In the genomic region with DNA sequence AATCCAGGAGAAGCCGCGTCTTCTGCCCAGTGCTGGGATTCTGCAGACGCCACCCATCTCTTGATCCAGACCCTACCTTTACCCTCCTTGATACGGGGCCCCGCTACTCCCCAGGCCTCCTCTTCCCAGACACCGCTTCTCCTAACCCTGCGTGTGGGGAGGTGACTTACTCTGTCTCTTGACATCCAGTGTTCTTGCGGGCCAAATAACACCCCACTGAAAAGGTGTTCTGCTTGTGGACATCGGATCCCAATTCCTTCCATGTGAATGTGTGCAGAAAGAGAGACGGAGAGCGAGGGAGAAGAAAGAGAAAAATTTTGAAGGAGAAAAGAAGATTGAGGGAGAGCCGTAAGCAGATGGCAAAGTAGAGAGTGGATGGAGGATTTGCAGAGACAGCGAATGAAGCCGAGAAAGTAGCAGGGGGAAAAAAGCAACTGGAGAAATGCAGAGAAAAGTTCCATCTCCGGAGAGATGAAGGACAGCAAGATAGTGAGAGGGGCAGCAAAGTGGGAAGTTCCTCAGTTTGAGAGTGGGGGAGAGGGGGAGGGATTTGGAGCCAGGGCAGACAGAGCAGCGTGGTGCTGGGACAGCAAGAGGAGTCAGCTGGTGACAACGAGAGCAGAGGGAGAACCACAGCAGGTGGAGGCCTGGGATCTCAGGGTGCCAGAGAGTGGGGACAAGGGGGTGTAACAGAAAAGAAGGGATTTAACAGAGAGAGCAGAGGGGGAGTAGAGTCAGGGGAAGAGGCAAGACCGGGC, we compare ENCODE assay signal across 1 cellular context.
TF ChIP-seq lines count a peak whose summit lies in the region.

No MANE protein-coding gene starts in this region.

TF ChIP-seq in liver, 16 proteins besides CTCF, POLR2A, EP300 and RAD21 (continued from another document):
- no peak for TF ChIP-seq FOXA1 (IDR thresholded peaks at IDR 0.05)
